ENCODE assay signal across 24 cellular contexts in genomic region chr22:40506762-40507161, GRCh38.
DNase-seq lines count a peak whose midpoint lies in the region; ATAC-seq, FAIRE-seq and TF ChIP-seq lines count a peak whose summit lies in the region.
"Had no signal": no experiment of that assay in that cellular context is flagged by ENCODE, and none has a peak within 500 bp of the region (broad histone marks: within the 10 kb centered on the region; RNA-seq: fewer than 3 reads in every experiment).

No MANE protein-coding gene starts in this region.

- no peak for DNase-seq in GM12891 (ENCODE audit: insufficient read length, low spot score)
- no peak for DNase-seq in Karpas-422
- DNase-seq in K562 (ENCODE audit: extremely low read depth in 1 of 4, low spot score in 3 of 4): no peak
- no peak for DNase-seq in trophoblast cell
- no peak for DNase-seq in foreskin fibroblast
- no peak for DNase-seq in NCI-H226
- no peak for DNase-seq in GM13977 (ENCODE audit: low spot score)
- DNase-seq: CD8-positive, alpha-beta T cell; DMS79 treated with DMSO at 0.1 percent for 48 hours; GF-D8; Kasumi-1; MV-4-11; NCI-H1105; NCI-H1436 treated with DMSO at 0.1 percent for 48 hours; NCI-H187 treated with DMSO at 0.1 percent for 48 hours; NCI-H446; NCI-H524 treated with DMSO at 0.1 percent for 48 hours; NCI-H774; RPMI8226; SHP77 treated with DMSO at 0.1 percent for 48 hours had no signal

- H3K9me2 ChIP-seq in Karpas-422 (replicated peaks; ENCODE audit: insufficient read depth, low read length): no peaks in the 10 kb centered on the region

- no peak overlapping the region for H4K91ac ChIP-seq in trophoblast cell (ENCODE audit: low read depth, low read length)

- in situ Hi-C loops in K562 (cut with MboI) (no loop called here), GM13977 (cut with MboI; ENCODE audit: low pct_unique_long_range_greater_than_20kb, low sequenced_read_pairs, unreplicated experiment) (no loop called here)

- TF ChIP-seq CTCF in K562 (IDR thresholded peaks at IDR 0.05 in 2 of 3, conservative IDR thresholded peaks at IDR 0.05 in 1 of 3; ENCODE audit: insufficient read depth in 2 of 3, low read depth in 1 of 3, low read length in 3 of 3) (no peak), foreskin fibroblast (IDR thresholded peaks at IDR 0.05; ENCODE audit: low read depth, low read length) (no peak), GM13977 (IDR thresholded peaks at IDR 0.05; ENCODE audit: extremely low read depth, insufficient read depth, missing control alignments) (no peak)

- TF ChIP-seq EP300 in K562 (IDR thresholded peaks at IDR 0.05; ENCODE audit: low read length): no peak

- TF ChIP-seq RAD21 in K562 (CRISPR knock-in tag; conservative IDR thresholded peaks at IDR 0.05 in 1 of 2, IDR thresholded peaks at IDR 0.05 in 1 of 2): no peak

- peaks cover 14% of the 10 kb centered on the region for H3K79me1 ChIP-seq in trophoblast cell (ENCODE audit: low read length)

- intact Hi-C loops in K562 (cut with micrococcal nuclease): no loop called here

- H3K4me1 ChIP-seq in Karpas-422 (ENCODE audit: low read length): peaks cover 71% of the 10 kb centered on the region
- no peaks in the 10 kb centered on the region; a peak in 1 of 5 replicates for H3K4me1 ChIP-seq in K562 (replicated peaks in 1 of 2; ENCODE audit: control insufficient read depth in 2 of 2, insufficient read depth in 2 of 2, low read length in 2 of 2)
- peaks cover 12 to 15% of the 10 kb centered on the region in 2 experiments for H3K4me1 ChIP-seq in trophoblast cell (ENCODE audit: control insufficient read depth in 1 of 2, insufficient read depth in 2 of 2, low read length in 2 of 2)

- WGBS in K562 (ENCODE audit: insufficient coverage, low coverage, missing lambda C conversion rate): 50% methylated on average over 3 of the region's 3 CpGs
- no CpG with 5 or more reads among the region's 3 CpGs for WGBS in trophoblast cell (ENCODE audit: extremely low coverage, insufficient coverage, insufficient read length)

- FAIRE-seq in GM12891 (lab: Jason Lieb, UNC) (peak; percentile 45), K562 (lab: Jason Lieb, UNC) (no peak)
- FAIRE-seq: GM18507 had no signal

- no peaks in the 10 kb centered on the region for H4K20me1 ChIP-seq in Karpas-422 (ENCODE audit: insufficient read depth, low read depth, low read length)
- H4K20me1 ChIP-seq in K562 (replicated peaks; ENCODE audit: control insufficient read depth, insufficient read depth, low read length): no peaks in the 10 kb centered on the region

- H2AFZ ChIP-seq in Karpas-422 (ENCODE audit: low read length) (no peak overlapping the region), K562 (ENCODE audit: low read depth, low read length) (no peak overlapping the region), trophoblast cell (ENCODE audit: insufficient read depth, low read length, poor library complexity) (no peak overlapping the region)
- H2AFZ ChIP-seq: GM23338 had no signal

- H3K27me3 ChIP-seq in Karpas-422 (ENCODE audit: low read length) (no peaks in the 10 kb centered on the region), K562 (ENCODE audit: control insufficient read depth in 2 of 2, insufficient read depth in 2 of 2, low read length in 2 of 2) (no peaks in the 10 kb centered on the region), trophoblast cell (ENCODE audit: insufficient read depth, low read length) (no peaks in the 10 kb centered on the region)

- no peak overlapping the region for H4K8ac ChIP-seq in trophoblast cell (ENCODE audit: low read depth, low read length)

- no peaks in the 10 kb centered on the region for H3K36me3 ChIP-seq in Karpas-422 (ENCODE audit: insufficient read depth, low read length)
- H3K36me3 ChIP-seq in K562 (ENCODE audit: control insufficient read depth, insufficient read depth, low read length): no peaks in the 10 kb centered on the region
- H3K36me3 ChIP-seq in trophoblast cell (ENCODE audit: control insufficient read depth in 1 of 2, insufficient read depth in 2 of 2, low read length in 2 of 2): peaks cover 1 to 2% of the 10 kb centered on the region in 2 experiments
- H3K36me3 ChIP-seq: HAP-1 had no signal

- H2AK5ac ChIP-seq in trophoblast cell (ENCODE audit: low read length): no peak overlapping the region

- POLR2A ChIA-PET in K562 (lab: Yijun Ruan, JAX): interaction anchor here (0.5 kb wide), 1 partner anchor 849 kb away, joined by 4 read pairs; no protein-coding TSS in a partner anchor

- H3K23ac ChIP-seq in trophoblast cell (ENCODE audit: low read length): no peak overlapping the region

- no peak overlapping the region for H3K9ac ChIP-seq in Karpas-422 (ENCODE audit: low read length)
- H3K9ac ChIP-seq in K562 (ENCODE audit: insufficient read depth in 1 of 2, low read depth in 2 of 2, low read length in 2 of 2): no peak overlapping the region
- no peak overlapping the region for H3K9ac ChIP-seq in trophoblast cell (ENCODE audit: low read length)

- no peak overlapping the region for H2BK12ac ChIP-seq in trophoblast cell (ENCODE audit: low read length)

- H3K9me1 ChIP-seq in K562 (ENCODE audit: control insufficient read depth, insufficient read depth, low read length): no peaks in the 10 kb centered on the region

- no peak overlapping the region for H3K4me2 ChIP-seq in Karpas-422 (ENCODE audit: low read depth, low read length, poor library complexity, severe bottlenecking)
- H3K4me2 ChIP-seq in K562 (ENCODE audit: insufficient read depth, low read length): no peak overlapping the region
- no peak overlapping the region for H3K4me2 ChIP-seq in trophoblast cell (ENCODE audit: low read length)
- H3K4me2 ChIP-seq: GM23338 had no signal

- no peak for ATAC-seq in K562
- ATAC-seq: CD8-positive, alpha-beta T cell; GM23338 had no signal

- no peak overlapping the region for H2BK120ac ChIP-seq in trophoblast cell (ENCODE audit: insufficient read depth, low read length, poor library complexity)

- H3K4me3 ChIP-seq in Karpas-422 (ENCODE audit: low read length) (no peak overlapping the region), K562 (no peak overlapping the region), trophoblast cell (ENCODE audit: low read depth, low read length) (no peak overlapping the region), foreskin fibroblast (ENCODE audit: low read depth in 1 of 2, low read length in 2 of 2) (no peak overlapping the region)
- H3K4me3 ChIP-seq: GM23338, HAP-1 had no signal

- no peak overlapping the region for H4K12ac ChIP-seq in trophoblast cell (ENCODE audit: low read depth, low read length)

- H2BK5ac ChIP-seq in trophoblast cell (ENCODE audit: low read depth, low read length, poor library complexity): no peak overlapping the region

- no peaks in the 10 kb centered on the region for H3K9me3 ChIP-seq in Karpas-422 (ENCODE audit: low read length)
- H3K9me3 ChIP-seq in K562 (replicated peaks; ENCODE audit: control insufficient read depth, insufficient read depth, low read depth, low read length): no peaks in the 10 kb centered on the region
- no peaks in the 10 kb centered on the region for H3K9me3 ChIP-seq in trophoblast cell (ENCODE audit: insufficient read depth, low read depth, low read length)
- H3K9me3 ChIP-seq: HAP-1 had no signal

- no TSS peak for BruUV-seq in K562 (replicated peaks; lab: Mats Ljungman, UMichigan)

- CTCF ChIA-PET in K562 (lab: Yijun Ruan, JAX; ENCODE audit: low intra/inter-chr PET ratio): no interaction called here

- peak overlapping the region; percentile 12 for H3K4ac ChIP-seq in trophoblast cell (ENCODE audit: low read depth, low read length)

- H3K27ac ChIP-seq in Karpas-422 (ENCODE audit: low read length) (peak overlapping the region; percentile 48), K562 (ENCODE audit: extremely low read depth, low read depth, low read length) (no peak overlapping the region), trophoblast cell (ENCODE audit: low read depth, low read length) (no peak overlapping the region)
- H3K27ac ChIP-seq: C4-2B had no signal

- H3K79me2 ChIP-seq in Karpas-422 (ENCODE audit: low read length): peaks cover 48% of the 10 kb centered on the region
- H3K79me2 ChIP-seq in K562 (ENCODE audit: control insufficient read depth, insufficient read depth, low read length): no peaks in the 10 kb centered on the region
- H3K79me2 ChIP-seq in trophoblast cell (ENCODE audit: control insufficient read depth, insufficient read depth, low read length, poor library complexity): peaks cover 5% of the 10 kb centered on the region

- TF ChIP-seq POLR2A in GM12891 (IDR thresholded peaks at IDR 0.05; ENCODE audit: low read depth, low read length) (no peak), K562 (conservative IDR thresholded peaks at IDR 0.05) (no peak)

- H3K14ac ChIP-seq in trophoblast cell (ENCODE audit: low read length): no peak overlapping the region

- no peak overlapping the region for H3K18ac ChIP-seq in trophoblast cell (ENCODE audit: low read length)

TF ChIP-seq in GM12891, 5 proteins besides CTCF, POLR2A, EP300 and RAD21:
- TF ChIP-seq POLR2AphosphoS5 (IDR thresholded peaks at IDR 0.05; ENCODE audit: low read depth, low read length): no peak
- TF ChIP-seq PAX5 (IDR thresholded peaks at IDR 0.05; ENCODE audit: insufficient read depth, low read length, severe bottlenecking): no peak
- TF ChIP-seq SPI1 (IDR thresholded peaks at IDR 0.05; ENCODE audit: low read depth, low read length): no peak
- no peak for TF ChIP-seq TAF1 (IDR thresholded peaks at IDR 0.05; ENCODE audit: low read depth, low read length)
- TF ChIP-seq POU2F2 (IDR thresholded peaks at IDR 0.05; ENCODE audit: low read depth, low read length): no peak

TF ChIP-seq in K562, 482 proteins besides CTCF, POLR2A, EP300 and RAD21:
- TF ChIP-seq MAFG (tag; conservative IDR thresholded peaks at IDR 0.05) (peak; percentile 48), ILK (tag; IDR thresholded peaks at IDR 0.05; ENCODE audit: borderline replicate concordance, low read depth) (no peak), C11orf30 (IDR thresholded peaks at IDR 0.05; ENCODE audit: low read depth) (peak; percentile 65; the same call in 1 of the 2 replicates), TCF3 (CRISPR knock-in tag; IDR thresholded peaks at IDR 0.05) (no peak), MAFK (IDR thresholded peaks at IDR 0.05; ENCODE audit: low read length) (peak; percentile 58; the same call in 1 of the 2 replicates), ZNF316 (IDR thresholded peaks at IDR 0.05) (peak; percentile 87), MAFF (IDR thresholded peaks at IDR 0.05; ENCODE audit: low read length) (peak; percentile 57)
